ENCODE assay signal across 28 cellular contexts in genomic region chr9:17936365-17936764, GRCh38.
"Had no signal": no experiment of that assay in that cellular context is flagged by ENCODE, and none has a peak within 500 bp of the region (broad histone marks: within the 10 kb centered on the region; RNA-seq: fewer than 3 reads in every experiment).

No MANE protein-coding gene starts in this region.

- DNase-seq: natural killer cell; occipital lobe; ovary; posterior cingulate gyrus; psoas muscle; right cardiac atrium; right lobe of liver; sigmoid colon; small intestine; stimulated activated CD4-positive, alpha-beta T cell treated with anti-CD3 and anti-CD28 coated beads, Interleukin-15, amount 100 ng/mL, for 24 hours; stimulated activated CD4-positive, alpha-beta T cell treated with anti-CD3 and anti-CD28 coated beads, Interleukin-2, amount 100 ng/mL, for 24 hours; stimulated activated CD4-positive, alpha-beta T cell treated with anti-CD3 and anti-CD28 coated beads, Interleukin-2, amount 100 ng/mL, for 48 hours; stimulated activated CD4-positive, alpha-beta T cell treated with anti-CD3 and anti-CD28 coated beads, Interleukin-4, amount 100 ng/mL, for 24 hours; stimulated activated naive B cell treated with anti-CD40 and anti-IgM and Interleukin-4, amounts not matched to agents 10 μg/mL and 1 μg/mL and 100 μg/mL, for 72 hours; stimulated activated naive CD4-positive, alpha-beta T cell treated with Interleukin-2 at 50 U/mL for 16 hours; stomach; thyroid gland; upper lobe of right lung; uterus had no signal

- ATAC-seq: natural killer cell; psoas muscle; right cardiac atrium; right lobe of liver; stimulated activated effector memory CD8-positive, alpha-beta T cell treated with anti-CD3 and anti-CD28 coated beads, Interleukin-12 subunit alpha, Interleukin-12 subunit beta, amount 100 ng/mL, for 72 hours; stimulated activated naive B cell treated with anti-CD40 and anti-IgM and Interleukin-4, amounts not matched to agents 10 μg/mL and 1 μg/mL and 100 μg/mL, for 72 hours; upper lobe of right lung had no signal

- H3K36me3 Mint-ChIP-seq: natural killer cell; neural progenitor cell; stimulated activated effector memory CD8-positive, alpha-beta T cell treated with anti-CD3 and anti-CD28 coated beads, Interleukin-12 subunit alpha, Interleukin-12 subunit beta, amount 100 ng/mL, for 72 hours; stimulated activated naive B cell treated with anti-CD40 and anti-IgM and Interleukin-4, amounts not matched to agents 10 μg/mL and 1 μg/mL and 100 μg/mL, for 72 hours had no signal

- H3K36me3 ChIP-seq: neural progenitor cell, ovary, right lobe of liver, sigmoid colon, stomach, thoracic aorta, thyroid gland, tibial nerve, upper lobe of right lung, uterus had no signal

- H3K4me1 ChIP-seq: parathyroid adenoma, psoas muscle, right lobe of liver, sigmoid colon, stomach, thyroid gland, tibial nerve, upper lobe of right lung, uterus had no signal

- H3K27me3 ChIP-seq: neural progenitor cell, ovary, right lobe of liver, sigmoid colon, stomach, thyroid gland, tibial nerve, upper lobe of right lung, uterus had no signal

- H3K27ac Mint-ChIP-seq: natural killer cell; nephron; neural progenitor cell; progenitor cell of endocrine pancreas; stimulated activated effector memory CD8-positive, alpha-beta T cell treated with anti-CD3 and anti-CD28 coated beads, Interleukin-12 subunit alpha, Interleukin-12 subunit beta, amount 100 ng/mL, for 72 hours; stimulated activated naive B cell treated with anti-CD40 and anti-IgM and Interleukin-4, amounts not matched to agents 10 μg/mL and 1 μg/mL and 100 μg/mL, for 72 hours; stimulated activated naive CD8-positive, alpha-beta T cell treated with anti-CD3 and anti-CD28 coated beads, Interleukin-15, Interleukin-2, amounts not matched to agents 100 ng/mL and 50 ng/mL, for 24 hours; type B pancreatic cell had no signal

- H3K79me2 ChIP-seq: parathyroid adenoma had no signal

- H3K27me3 Mint-ChIP-seq: progenitor cell of endocrine pancreas; stimulated activated naive B cell treated with anti-CD40 and anti-IgM and Interleukin-4, amounts not matched to agents 10 μg/mL and 1 μg/mL and 100 μg/mL, for 72 hours; stimulated activated naive CD8-positive, alpha-beta T cell treated with anti-CD3 and anti-CD28 coated beads, Interleukin-15, Interleukin-2, amounts not matched to agents 100 ng/mL and 50 ng/mL, for 24 hours; type B pancreatic cell had no signal

- H3K4me3 ChIP-seq: neural progenitor cell, ovary, psoas muscle, right lobe of liver, sigmoid colon, stomach, thoracic aorta, thyroid gland, tibial nerve, upper lobe of right lung, uterus had no signal

- H3K9me3 ChIP-seq: ovary, psoas muscle, right lobe of liver, sigmoid colon, stomach, thoracic aorta, thyroid gland, tibial nerve, upper lobe of right lung, uterus had no signal

- H3K27ac ChIP-seq: neural progenitor cell, ovary, parathyroid adenoma, psoas muscle, right lobe of liver, sigmoid colon, stomach, thoracic aorta, thyroid gland, tibial nerve, upper lobe of right lung, uterus had no signal

- H3K4me1 Mint-ChIP-seq: natural killer cell; nephron; stimulated activated effector memory CD8-positive, alpha-beta T cell treated with anti-CD3 and anti-CD28 coated beads, Interleukin-12 subunit alpha, Interleukin-12 subunit beta, amount 100 ng/mL, for 72 hours; stimulated activated naive B cell treated with anti-CD40 and anti-IgM and Interleukin-4, amounts not matched to agents 10 μg/mL and 1 μg/mL and 100 μg/mL, for 72 hours had no signal

- H3K9me3 Mint-ChIP-seq: neural progenitor cell; stimulated activated naive B cell treated with anti-CD40 and anti-IgM and Interleukin-4, amounts not matched to agents 10 μg/mL and 1 μg/mL and 100 μg/mL, for 72 hours had no signal

- H3K9ac ChIP-seq: neural progenitor cell, parathyroid adenoma had no signal

- H3K4me2 ChIP-seq: neural progenitor cell had no signal

- H3K4me3 Mint-ChIP-seq: natural killer cell; nephron; neural progenitor cell; stimulated activated effector memory CD8-positive, alpha-beta T cell treated with anti-CD3 and anti-CD28 coated beads, Interleukin-12 subunit alpha, Interleukin-12 subunit beta, amount 100 ng/mL, for 72 hours; stimulated activated naive B cell treated with anti-CD40 and anti-IgM and Interleukin-4, amounts not matched to agents 10 μg/mL and 1 μg/mL and 100 μg/mL, for 72 hours; stimulated activated naive CD8-positive, alpha-beta T cell treated with anti-CD3 and anti-CD28 coated beads, Interleukin-15, Interleukin-2, amounts not matched to agents 100 ng/mL and 50 ng/mL, for 24 hours; type B pancreatic cell had no signal
